ENCODE assay signal across 10 cellular contexts in genomic region chr11:126115820-126116319, GRCh38. TPM values are rescaled to one million over a fixed set of nuclear protein-coding genes. Genes with fewer than 3 reads are reported as not detected.
DNase-seq lines count a peak whose midpoint lies in the region; ATAC-seq, FAIRE-seq and TF ChIP-seq lines count a peak whose summit lies in the region.
"Had no signal": no experiment of that assay in that cellular context is flagged by ENCODE, and none has a peak within 500 bp of the region (broad histone marks: within the 10 kb centered on the region; RNA-seq: fewer than 3 reads in every experiment).

No MANE protein-coding gene starts in this region.

- no peak overlapping the region for H3K27ac Mint-ChIP-seq in activated CD4-positive, alpha-beta T cell treated with anti-CD3 and anti-CD28 coated beads for 36 hours
- H3K27ac Mint-ChIP-seq: activated naive CD4-positive, alpha-beta T cell treated with anti-CD3 and anti-CD28 coated beads, Interleukin-2, amount 50 U/mL, for 24 hours had no signal

- intact Hi-C loops in body of pancreas (cut with DNase I), result no loop called here
- intact Hi-C loops in HepG2 (cut with micrococcal nuclease; ENCODE audit: unreplicated experiment), result loop anchor here (1.0 kb wide), 2 partner anchors 24 to 174 kb away; no protein-coding TSS in a partner anchor
- intact Hi-C loops in transverse colon (cut with DNase I; ENCODE audit: low total_unique reads), result loop anchor here (10.0 kb wide), 1 partner anchor 51 kb away; the partner anchor contains the start of gene CDON
- intact Hi-C loops in activated CD4-positive, alpha-beta T cell treated with anti-CD3 and anti-CD28 coated beads for 36 hours (cut with DNase I, micrococcal nuclease), result loop anchor here (5.0 to 10.0 kb wide), 2 partner anchors 174 to 191 kb away; no protein-coding TSS in a partner anchor

- FAIRE-seq in HepG2 (lab: Jason Lieb, UNC), result peak; percentile 84
- FAIRE-seq: GM18507 had no signal

- BruUV-seq in HepG2 (replicated peaks; lab: Mats Ljungman, UMichigan), result no TSS peak

- H3K27me3 ChIP-seq in BLaER1 (no peaks in the 10 kb centered on the region), body of pancreas (no peaks in the 10 kb centered on the region), HepG2 (ENCODE audit: control insufficient read depth in 1 of 2, insufficient read depth in 2 of 2, low read length in 2 of 2) (peaks cover 5 to 9% of the 10 kb centered on the region in 2 experiments; a peak in 2 of 5 replicates), transverse colon (no peaks in the 10 kb centered on the region)

- no peaks in the 10 kb centered on the region for H3K79me2 ChIP-seq in HepG2 (ENCODE audit: insufficient read depth, low read length)

- TF ChIP-seq EP300 in HepG2 (IDR thresholded peaks at IDR 0.05; ENCODE audit: low read depth in 2 of 2, low read length in 2 of 2), result peak; percentile 70 to 77; a peak in 3 of 4 replicates
- peak; percentile 70 for TF ChIP-seq EP300 in HepG2 (CRISPR knock-in tag; IDR thresholded peaks at IDR 0.05; ENCODE audit: borderline replicate concordance)
- TF ChIP-seq EP300 in transverse colon (IDR thresholded peaks at IDR 0.05; ENCODE audit: low read depth), result peak; percentile 32

- ATAC-seq in body of pancreas, result peak; percentile 83
- ATAC-seq in HepG2, result peak; percentile 91
- ATAC-seq in GM18868 (IDR thresholded peaks at IDR 0.05; ENCODE audit: unreplicated experiment), result no peak
- ATAC-seq in activated CD4-positive, alpha-beta T cell treated with anti-CD3 and anti-CD28 coated beads for 36 hours, result no peak
- ATAC-seq in GM21717 (IDR thresholded peaks at IDR 0.05; ENCODE audit: unreplicated experiment), result no peak

- H3K27me3 Mint-ChIP-seq in activated CD4-positive, alpha-beta T cell treated with anti-CD3 and anti-CD28 coated beads for 36 hours, result no peaks in the 10 kb centered on the region
- H3K27me3 Mint-ChIP-seq: activated naive CD4-positive, alpha-beta T cell treated with anti-CD3 and anti-CD28 coated beads, Interleukin-2, amount 50 U/mL, for 24 hours had no signal

- 15 to 23% methylated on average over 11 to 14 of the region's 14 CpGs for WGBS in body of pancreas, 2 donors
- 0% methylated on average over 12 of the region's 14 CpGs for WGBS in HepG2 (ENCODE audit: low lambda C conversion rate)
- 30% methylated on average over 14 of the region's 14 CpGs; no CpG with 5 or more reads in 1 of the 2 donors for WGBS in transverse colon (ENCODE audit: low coverage in 1 of 2), 2 donors

- DNase-seq in NCI-H146 (lab: John Stamatoyannopoulos, UW), result peak; percentile 71
- peak; percentile 82 to 91 (median 86) for DNase-seq in body of pancreas
- peak; percentile 93 for DNase-seq in HepG2 (ENCODE audit: low spot score)
- DNase-seq in transverse colon, result peak; percentile 73
- no peak for DNase-seq in activated CD4-positive, alpha-beta T cell treated with anti-CD3 and anti-CD28 coated beads for 36 hours

- H3K9me3 Mint-ChIP-seq in activated CD4-positive, alpha-beta T cell treated with anti-CD3 and anti-CD28 coated beads for 36 hours (ENCODE audit: low read depth), result no peaks in the 10 kb centered on the region
- H3K9me3 Mint-ChIP-seq: activated naive CD4-positive, alpha-beta T cell treated with anti-CD3 and anti-CD28 coated beads, Interleukin-2, amount 50 U/mL, for 24 hours had no signal

- H3K4me1 ChIP-seq in BLaER1 (peaks cover 64% of the 10 kb centered on the region), body of pancreas (peaks cover 41% of the 10 kb centered on the region), HepG2 (ENCODE audit: insufficient read depth, low read length) (peaks cover 64% of the 10 kb centered on the region), transverse colon (peaks cover 29 to 44% (median 38%) of the 10 kb centered on the region in 4 donors)

- H3K4me3 Mint-ChIP-seq in activated CD4-positive, alpha-beta T cell treated with anti-CD3 and anti-CD28 coated beads for 36 hours, result no peak overlapping the region
- H3K4me3 Mint-ChIP-seq: activated naive CD4-positive, alpha-beta T cell treated with anti-CD3 and anti-CD28 coated beads, Interleukin-2, amount 50 U/mL, for 24 hours had no signal

- no peaks in the 10 kb centered on the region; the same call in 1 of the 2 replicates for H3K36me3 ChIP-seq in BLaER1
- H3K36me3 ChIP-seq in body of pancreas (replicated peaks in 1 of 2; ENCODE audit: insufficient read depth in 1 of 2, low read depth in 2 of 2), result no peaks in the 10 kb centered on the region
- no peaks in the 10 kb centered on the region for H3K36me3 ChIP-seq in HepG2 (replicated peaks in 1 of 2; ENCODE audit: control insufficient read depth in 1 of 2, insufficient read depth in 2 of 2, low read length in 2 of 2)
- H3K36me3 ChIP-seq in transverse colon, result no peaks in the 10 kb centered on the region

- H3K4me2 ChIP-seq in BLaER1, result peak overlapping the region; percentile 79
- H3K4me2 ChIP-seq in HepG2 (ENCODE audit: low read depth, low read length), result peak overlapping the region; percentile 89

- POLR2A ChIA-PET in HepG2 (lab: Yijun Ruan, JAX), result interaction anchor here (1.1 to 5.2 kb wide), 13 partner anchors 12 to 78 kb away, joined by 4 to 40 read pairs (median 7); partner anchors contain the start of gene CDON
- POLR2A ChIA-PET in activated CD4-positive, alpha-beta T cell treated with anti-CD3 and anti-CD28 coated beads for 36 hours (lab: Charles Lee), result no interaction called here

- H3K4me3 ChIP-seq in BLaER1 (peak overlapping the region; percentile 29; the same call in 1 of the 2 replicates), body of pancreas (no peak overlapping the region), HepG2 (replicated peaks in 1 of 3; ENCODE audit: insufficient read depth in 1 of 3, low read depth in 2 of 3, low read length in 3 of 3) (peak overlapping the region; percentile 22 to 73 (median 38); a peak in 5 of 6 replicates), transverse colon (no peak overlapping the region)

- H2AFZ ChIP-seq in HepG2 (ENCODE audit: low read length), result no peak overlapping the region

- H3K27ac ChIP-seq in BLaER1, result peak overlapping the region; percentile 84
- peak overlapping the region; percentile 26 to 91 (median 84) for H3K27ac ChIP-seq in body of pancreas
- peak overlapping the region; percentile 65 for H3K27ac ChIP-seq in HepG2 (ENCODE audit: extremely low read length, insufficient read depth, low read length)
- peak overlapping the region; percentile 80 to 91 (median 88) for H3K27ac ChIP-seq in transverse colon

- peak overlapping the region; percentile 71 for H3K9ac ChIP-seq in BLaER1
- peak overlapping the region; percentile 69 for H3K9ac ChIP-seq in HepG2 (ENCODE audit: insufficient read depth, low read depth, low read length)

- no peaks in the 10 kb centered on the region for H4K20me1 ChIP-seq in BLaER1
- H4K20me1 ChIP-seq in HepG2 (ENCODE audit: insufficient read depth, low read length), result no peaks in the 10 kb centered on the region

- peak in 2 of 3 donors; percentile 23 to 44 for TF ChIP-seq POLR2A in body of pancreas (IDR thresholded peaks at IDR 0.05)
- peak; percentile 31 to 37; a peak in 2 of 4 replicates for TF ChIP-seq POLR2A in HepG2 (IDR thresholded peaks at IDR 0.05; ENCODE audit: insufficient read depth in 1 of 2, low read depth in 2 of 2, low read length in 2 of 2)
- TF ChIP-seq POLR2A in transverse colon (IDR thresholded peaks at IDR 0.05), result peak; percentile 22

- no peaks in the 10 kb centered on the region for H3K4me1 Mint-ChIP-seq in activated CD4-positive, alpha-beta T cell treated with anti-CD3 and anti-CD28 coated beads for 36 hours
- H3K4me1 Mint-ChIP-seq: activated naive CD4-positive, alpha-beta T cell treated with anti-CD3 and anti-CD28 coated beads, Interleukin-2, amount 50 U/mL, for 24 hours had no signal

- H3K9me3 ChIP-seq in BLaER1, result no peaks in the 10 kb centered on the region
- H3K9me3 ChIP-seq in body of pancreas, result no peaks in the 10 kb centered on the region
- H3K9me3 ChIP-seq in HepG2 (ENCODE audit: low read length), result no peaks in the 10 kb centered on the region
- H3K9me3 ChIP-seq in transverse colon, result no peaks in the 10 kb centered on the region

- CTCF ChIA-PET in HepG2 (lab: Yijun Ruan, JAX; ENCODE audit: low intra/inter-chr PET ratio, low total read pairs), result no interaction called here
- CTCF ChIA-PET in activated CD4-positive, alpha-beta T cell treated with anti-CD3 and anti-CD28 coated beads for 36 hours (lab: Charles Lee), result no interaction called here

- TF ChIP-seq RAD21 in HepG2 (CRISPR knock-in tag; IDR thresholded peaks at IDR 0.05), result peak; percentile 65

- in situ Hi-C loops in HepG2 (cut with HindIII; ENCODE audit: extremely low pct_ligation_motif_present, low pct_unique_long_range_greater_than_20kb) (no loop called here), transverse colon (cut with MboI; ENCODE audit: low pct_ligation_motif_present in 1 of 4, low pct_unique_long_range_greater_than_20kb in 1 of 4, low sequenced_read_pairs in 3 of 4) (no loop called here)

- no peaks in the 10 kb centered on the region for H3K36me3 Mint-ChIP-seq in activated CD4-positive, alpha-beta T cell treated with anti-CD3 and anti-CD28 coated beads for 36 hours (ENCODE audit: low read depth)
- H3K36me3 Mint-ChIP-seq: activated naive CD4-positive, alpha-beta T cell treated with anti-CD3 and anti-CD28 coated beads, Interleukin-2, amount 50 U/mL, for 24 hours had no signal

- TF ChIP-seq CTCF in body of pancreas (IDR thresholded peaks at IDR 0.05) (peak in 4 of 7 experiments; percentile 49 to 55 (median 54)), HepG2 (CRISPR knock-in tag; IDR thresholded peaks at IDR 0.05) (peak; percentile 77), transverse colon (IDR thresholded peaks at IDR 0.05) (peak in 4 of 5 experiments; percentile 16 to 59 (median 30))

RNA-seq across cellular contexts. Expression of gene CDON, which starts 53.2 kb away (rescaled TPM):
- total RNA-seq in body of pancreas (1 to 10 TPM; 5.6 to 7.3 TPM), HepG2 (2016; rRNA removed; fragmentation: Illumina TruSeq; extraction: Trizol) (8.4 and 12.8 TPM in 2 replicates), transverse colon (10 to 100 TPM in 2 of 4 donors, 1 to 10 TPM in 2; 7.6 to 31.0 (median 9.9) TPM)
- total RNA-seq in HepG2 (2016; cell fraction: cytosol; rRNA removed; fragmentation: Illumina TruSeq; extraction: Trizol; ENCODE audit: low read depth), result 5.5 and 5.6 TPM in 2 replicates
- 7.2 and 12.2 TPM in 2 replicates for total RNA-seq in HepG2 (2016; cell fraction: insoluble cytoplasmic fraction; rRNA removed; fragmentation: Illumina TruSeq; extraction: Trizol)
- total RNA-seq in HepG2 (2016; cell fraction: membrane; rRNA removed; fragmentation: Illumina TruSeq; extraction: Trizol), result 8.7 and 10.6 TPM in 2 replicates
- 19.7 and 22.7 TPM in 2 replicates for total RNA-seq in HepG2 (2016; cell fraction: nucleus; rRNA removed; fragmentation: Illumina TruSeq; extraction: Trizol)
- polyA plus RNA-seq in HepG2 (2011; rRNA removed), result 7.4 and 9.6 TPM in 2 replicates
- polyA plus RNA-seq in HepG2 (2011; cell fraction: cytosol; rRNA removed), result 5.5 and 6.9 TPM in 2 replicates
- 10.3 and 11.2 TPM in 2 replicates for polyA plus RNA-seq in HepG2 (2011; cell fraction: nucleus; rRNA removed)
- 9.3 and 10.1 TPM in 2 replicates for polyA plus RNA-seq in HepG2 (2012)
- polyA plus RNA-seq in HepG2 (2016; cell fraction: cytosol; fragmentation: Illumina TruSeq; extraction: Trizol; ENCODE audit: low read depth), result 0.72 and 1.7 TPM in 2 replicates
- polyA plus RNA-seq in HepG2 (2016; cell fraction: insoluble cytoplasmic fraction; fragmentation: Illumina TruSeq; extraction: Trizol; ENCODE audit: low read depth), result 3.3 and 4.5 TPM in 2 replicates
- 1.6 and 1.9 TPM in 2 replicates for polyA plus RNA-seq in HepG2 (2016; cell fraction: membrane; fragmentation: Illumina TruSeq; extraction: Trizol; ENCODE audit: low read depth)
- 15.3 and 16.2 TPM in 2 replicates for polyA plus RNA-seq in HepG2 (2016; cell fraction: nucleus; fragmentation: Illumina TruSeq; extraction: Trizol; ENCODE audit: insufficient read depth, low read depth)
- polyA minus RNA-seq in HepG2 (2011; rRNA and poly(A)+ RNA removed; ENCODE audit: low replicate concordance), result 12.8 and 28.4 TPM in 2 replicates
- polyA minus RNA-seq in HepG2 (2011; cell fraction: cytosol; rRNA and poly(A)+ RNA removed), result 14.0 and 17.1 TPM in 2 replicates
- polyA minus RNA-seq in HepG2 (2011; cell fraction: nucleus; rRNA and poly(A)+ RNA removed), result 27.6 and 31.0 TPM in 2 replicates
- 1 to 10 TPM; 1.8 to 3.2 TPM for total RNA-seq in activated CD4-positive, alpha-beta T cell treated with anti-CD3 and anti-CD28 coated beads for 36 hours

Comparison
In these comparisons a context has a peak if more than half of its experiments do, and no peak if none do; other contexts are left out.
1. H3K4me3 ChIP-seq: peak in BLaER1 (single experiment) and HepG2 (3 of 3); none in body of pancreas (0 of 2) and transverse colon (0 of 4).
2. ATAC-seq: peak in body of pancreas (single experiment) and HepG2 (single experiment); none in GM18868 (single experiment), activated CD4-positive, alpha-beta T cell treated with anti-CD3 and anti-CD28 coated beads for 36 hours (single experiment) and GM21717 (single experiment).
3. Peak in every context shown above with its lines, with median percentiles within 50 percentile points of each other: H3K27ac ChIP-seq, CTCF ChIP-seq and POLR2A ChIP-seq.